In the genomic region with DNA sequence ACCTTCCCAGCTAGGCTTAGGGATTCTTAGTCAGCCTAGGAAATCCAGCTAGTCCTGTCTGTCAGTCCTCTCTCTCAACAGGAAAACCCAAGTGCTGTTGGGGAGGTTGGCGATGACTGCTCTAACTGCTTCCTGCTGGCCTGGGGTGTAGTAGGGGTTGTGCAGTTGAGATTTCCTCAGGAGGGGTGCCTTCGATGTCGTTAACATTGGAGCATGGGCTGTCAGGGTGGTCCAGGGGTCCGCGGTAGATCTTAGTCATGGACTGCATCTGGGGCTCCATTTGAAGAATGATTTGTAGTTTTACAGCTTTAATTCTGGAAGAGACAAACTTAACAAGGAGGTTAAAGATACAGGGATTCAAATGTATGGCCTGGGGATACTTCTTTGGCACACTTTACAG, we compare ENCODE assay signal across 3 cellular contexts. TPM values are rescaled to one million over a fixed set of nuclear protein-coding genes. Genes with fewer than 3 reads are reported as not detected.
"Had no signal": no experiment of that assay in that cellular context is flagged by ENCODE, and none has a peak within 500 bp of the region (broad histone marks: within the 10 kb centered on the region; RNA-seq: fewer than 3 reads in every experiment).

No MANE protein-coding gene starts in this region.

RNA-seq across cellular contexts. Expression of gene IGSF5, which starts 5.5 kb away (rescaled TPM):
- total RNA-seq: M059J, MCF 10A, NCI-H460 had no signal
